ENCODE assay signal across 16 cellular contexts in genomic region chr3:160911399-160911798, GRCh38.
A peak's percentile ranks its signal among the peaks of the same experiment; 100 is the strongest.
DNase-seq lines count a peak whose midpoint lies in the region; ATAC-seq and TF ChIP-seq lines count a peak whose summit lies in the region.
"Had no signal": no experiment of that assay in that cellular context is flagged by ENCODE, and none has a peak within 500 bp of the region (broad histone marks: within the 10 kb centered on the region; RNA-seq: fewer than 3 reads in every experiment).

No MANE protein-coding gene starts in this region.

- peak; percentile 16 for DNase-seq in EH (ENCODE audit: low read depth)
- DNase-seq in WTC11 (ENCODE audit: low spot score) = no peak
- DNase-seq in choroid plexus epithelial cell (ENCODE audit: low read depth) = peak; percentile 1
- no peak for DNase-seq in retinal pigment epithelial cell (ENCODE audit: low read depth)
- DNase-seq in 8988T = no peak
- DNase-seq in mesothelial cell of epicardium (ENCODE audit: low spot score in 2 of 2, unreplicated experiment in 2 of 2) = no peak
- DNase-seq in neuronal stem cell (ENCODE audit: low spot score) = no peak
- DNase-seq: CD4-positive, alpha-beta memory T cell; DMS153; DMS79; H9 had no signal

- CTCF ChIA-PET in WTC11 (lab: Charles Lee) = interaction anchor here (1.8 kb wide), 1 partner anchor 9 kb away, joined by 8 read pairs; no protein-coding TSS in a partner anchor

- H3K9ac ChIP-seq in neuronal stem cell (ENCODE audit: low read depth, low read length, poor library complexity) = no peak overlapping the region
- H3K9ac ChIP-seq: BLaER1 had no signal

- H3K23ac ChIP-seq in neuronal stem cell (ENCODE audit: low read depth, low read length, poor library complexity) = no peak overlapping the region

- peaks cover 0 to 1% of the 10 kb centered on the region in 2 donors for H3K4me1 ChIP-seq in neuronal stem cell (ENCODE audit: control insufficient read depth in 2 of 2, insufficient read depth in 1 of 2, low read depth in 1 of 2, low read length in 2 of 2)
- H3K4me1 ChIP-seq: BLaER1 had no signal

- H2AK5ac ChIP-seq in neuronal stem cell (ENCODE audit: low read depth, low read length) = no peak overlapping the region

- H2BK15ac ChIP-seq in neuronal stem cell (ENCODE audit: low read length) = no peak overlapping the region

- no peak overlapping the region for H4K8ac ChIP-seq in neuronal stem cell (ENCODE audit: low read depth, low read length)

- no peak overlapping the region for H2BK12ac ChIP-seq in neuronal stem cell (ENCODE audit: low read length)

- H3K9me3 Mint-ChIP-seq in WTC11 = peaks cover 19% of the 10 kb centered on the region
- peaks cover 8% of the 10 kb centered on the region for H3K9me3 Mint-ChIP-seq in mesothelial cell of epicardium

- H4K91ac ChIP-seq in neuronal stem cell (ENCODE audit: low read depth, low read length, poor library complexity) = no peak overlapping the region

- H3K4me1 Mint-ChIP-seq in WTC11 = peaks cover 17% of the 10 kb centered on the region
- peaks cover 4% of the 10 kb centered on the region for H3K4me1 Mint-ChIP-seq in mesothelial cell of epicardium
- H3K4me1 Mint-ChIP-seq: CD14-positive monocyte; CD4-positive, alpha-beta memory T cell had no signal

- peaks cover 0 to 4% of the 10 kb centered on the region in 2 donors for H3K9me3 ChIP-seq in neuronal stem cell (replicated peaks in 1 of 2; ENCODE audit: control insufficient read depth in 2 of 2, insufficient read depth in 1 of 2, low read depth in 1 of 2, low read length in 2 of 2)

- H3K36me3 Mint-ChIP-seq in WTC11 (no peaks in the 10 kb centered on the region), mesothelial cell of epicardium (peaks cover 1% of the 10 kb centered on the region)
- H3K36me3 Mint-ChIP-seq: CD4-positive, alpha-beta memory T cell had no signal

- no peak overlapping the region for H2BK120ac ChIP-seq in neuronal stem cell (ENCODE audit: low read depth, low read length)

- no peaks in the 10 kb centered on the region for H3K79me1 ChIP-seq in neuronal stem cell (ENCODE audit: low read depth, low read length)

- no peaks in the 10 kb centered on the region for H3K27me3 ChIP-seq in neuronal stem cell (ENCODE audit: control insufficient read depth in 3 of 3, insufficient read depth in 3 of 3, low read depth in 1 of 3, low read length in 3 of 3)
- H3K27me3 ChIP-seq: BLaER1 had no signal

- no peaks in the 10 kb centered on the region for H3K27me3 Mint-ChIP-seq in WTC11 (ENCODE audit: low read depth)
- no peaks in the 10 kb centered on the region for H3K27me3 Mint-ChIP-seq in mesothelial cell of epicardium (ENCODE audit: low read depth)

- no peaks in the 10 kb centered on the region for H3K36me3 ChIP-seq in neuronal stem cell (replicated peaks in 1 of 2; ENCODE audit: control insufficient read depth in 2 of 2, insufficient read depth in 2 of 2, low read length in 2 of 2)
- H3K36me3 ChIP-seq: BLaER1 had no signal

- H3K27ac ChIP-seq in neuronal stem cell (replicated peaks; ENCODE audit: low read length) = no peak overlapping the region
- H3K27ac ChIP-seq: 22Rv1, BLaER1 had no signal

- POLR2A ChIA-PET in WTC11 (lab: Charles Lee) = no interaction called here

- H3K4me3 ChIP-seq in choroid plexus epithelial cell (ENCODE audit: low read depth, low read length) = no peak overlapping the region
- H3K4me3 ChIP-seq in retinal pigment epithelial cell (ENCODE audit: low read length) = no peak overlapping the region
- no peak overlapping the region for H3K4me3 ChIP-seq in neuronal stem cell (ENCODE audit: low read length in 2 of 2)
- H3K4me3 ChIP-seq: BLaER1, GM12878 had no signal

- H3K27ac Mint-ChIP-seq in WTC11 (no peak overlapping the region), mesothelial cell of epicardium (no peak overlapping the region)
- H3K27ac Mint-ChIP-seq: CD14-positive monocyte, H9 had no signal

- H2AFZ ChIP-seq in neuronal stem cell (ENCODE audit: low read length) = no peak overlapping the region

- H3K14ac ChIP-seq in neuronal stem cell (ENCODE audit: low read length) = no peak overlapping the region

- ATAC-seq in WTC11 = peak; percentile 58
- ATAC-seq: GM12878, HepG2 had no signal

- H3K18ac ChIP-seq in neuronal stem cell (ENCODE audit: low read length) = no peak overlapping the region

- H3K4me2 ChIP-seq in neuronal stem cell (ENCODE audit: insufficient read depth, low read length, poor library complexity, severe bottlenecking) = no peak overlapping the region
- H3K4me2 ChIP-seq: BLaER1 had no signal

- H3K4ac ChIP-seq in neuronal stem cell (ENCODE audit: low read length) = no peak overlapping the region

- no peak overlapping the region for H2BK5ac ChIP-seq in neuronal stem cell (ENCODE audit: low read length)

- no peak for TF ChIP-seq CTCF in WTC11 (IDR thresholded peaks at IDR 0.05)
- no peak for TF ChIP-seq CTCF in choroid plexus epithelial cell (conservative IDR thresholded peaks at IDR 0.05; ENCODE audit: low read depth, low read length)
- peak; percentile 10 for TF ChIP-seq CTCF in retinal pigment epithelial cell (conservative IDR thresholded peaks at IDR 0.05; ENCODE audit: low read depth, low read length)
- TF ChIP-seq CTCF in mesothelial cell of epicardium (IDR thresholded peaks at IDR 0.05; ENCODE audit: unreplicated experiment) = no peak

- H3K4me3 Mint-ChIP-seq in WTC11 (no peak overlapping the region), mesothelial cell of epicardium (no peak overlapping the region)
- H3K4me3 Mint-ChIP-seq: CD14-positive monocyte; CD4-positive, alpha-beta memory T cell; H9 had no signal

TF ChIP-seq in WTC11, 78 proteins besides CTCF, POLR2A, EP300 and RAD21:
- TF ChIP-seq PRRX2 (CRISPR knock-in tag; IDR thresholded peaks at IDR 0.05) (no peak), ZNF121 (CRISPR knock-in tag; IDR thresholded peaks at IDR 0.05) (no peak), RELA (CRISPR knock-in tag; IDR thresholded peaks at IDR 0.05; ENCODE audit: borderline replicate concordance) (no peak), CDX4 (CRISPR knock-in tag; IDR thresholded peaks at IDR 0.05; ENCODE audit: borderline replicate concordance) (no peak), RORB (CRISPR knock-in tag; IDR thresholded peaks at IDR 0.05) (no peak), ATF2 (CRISPR knock-in tag; IDR thresholded peaks at IDR 0.05; ENCODE audit: borderline replicate concordance, low read depth) (no peak), CREB1 (CRISPR knock-in tag; IDR thresholded peaks at IDR 0.05) (no peak), KAT7 (CRISPR knock-in tag; IDR thresholded peaks at IDR 0.05; ENCODE audit: borderline replicate concordance) (no peak), E2F4 (CRISPR knock-in tag; IDR thresholded peaks at IDR 0.05; ENCODE audit: borderline replicate concordance, low read depth) (no peak), ZNF138 (CRISPR knock-in tag; conservative IDR thresholded peaks at IDR 0.05) (no peak), CBFB (CRISPR knock-in tag; IDR thresholded peaks at IDR 0.05; ENCODE audit: low read depth) (no peak), GTF2I (CRISPR knock-in tag; conservative IDR thresholded peaks at IDR 0.05) (no peak)

Comparison
In these comparisons a context has a peak if more than half of its experiments do, and no peak if none do; other contexts are left out.
1. DNase-seq: peak in EH (single experiment) and choroid plexus epithelial cell (single experiment); none in WTC11 (single experiment), retinal pigment epithelial cell (single experiment), 8988T (single experiment), mesothelial cell of epicardium (0 of 2) and neuronal stem cell (single experiment).